1 cellular context compared by ENCODE assay signal in genomic region chr6:135236732-135237131, GRCh38.
TF ChIP-seq lines count a peak whose summit lies in the region.

No MANE protein-coding gene starts in this region.

TF ChIP-seq in GM23338, 12 proteins besides CTCF, POLR2A, EP300 and RAD21:
- TF ChIP-seq ETS1 (IDR thresholded peaks at IDR 0.05) = no peak
- no peak for TF ChIP-seq POLR2AphosphoS5 (IDR thresholded peaks at IDR 0.05; ENCODE audit: low read depth)
- TF ChIP-seq JUNB (IDR thresholded peaks at IDR 0.05; ENCODE audit: unreplicated experiment) = no peak
- TF ChIP-seq EZH2phosphoT487 (IDR thresholded peaks at IDR 0.05; ENCODE audit: unreplicated experiment) = no peak
- no peak for TF ChIP-seq ZNF114 (CRISPR knock-in tag; IDR thresholded peaks at IDR 0.05)
- TF ChIP-seq EZH2 (IDR thresholded peaks at IDR 0.05; ENCODE audit: low read depth, unreplicated experiment) = no peak
- no peak for TF ChIP-seq STAT1 (IDR thresholded peaks at IDR 0.05; ENCODE audit: unreplicated experiment)
- no peak for TF ChIP-seq CREB1 (CRISPR knock-in tag; IDR thresholded peaks at IDR 0.05; ENCODE audit: low read depth)
- no peak for TF ChIP-seq NANOG (IDR thresholded peaks at IDR 0.05; ENCODE audit: borderline replicate concordance)
